ENCODE assay signal across 10 cellular contexts in the genomic region with DNA sequence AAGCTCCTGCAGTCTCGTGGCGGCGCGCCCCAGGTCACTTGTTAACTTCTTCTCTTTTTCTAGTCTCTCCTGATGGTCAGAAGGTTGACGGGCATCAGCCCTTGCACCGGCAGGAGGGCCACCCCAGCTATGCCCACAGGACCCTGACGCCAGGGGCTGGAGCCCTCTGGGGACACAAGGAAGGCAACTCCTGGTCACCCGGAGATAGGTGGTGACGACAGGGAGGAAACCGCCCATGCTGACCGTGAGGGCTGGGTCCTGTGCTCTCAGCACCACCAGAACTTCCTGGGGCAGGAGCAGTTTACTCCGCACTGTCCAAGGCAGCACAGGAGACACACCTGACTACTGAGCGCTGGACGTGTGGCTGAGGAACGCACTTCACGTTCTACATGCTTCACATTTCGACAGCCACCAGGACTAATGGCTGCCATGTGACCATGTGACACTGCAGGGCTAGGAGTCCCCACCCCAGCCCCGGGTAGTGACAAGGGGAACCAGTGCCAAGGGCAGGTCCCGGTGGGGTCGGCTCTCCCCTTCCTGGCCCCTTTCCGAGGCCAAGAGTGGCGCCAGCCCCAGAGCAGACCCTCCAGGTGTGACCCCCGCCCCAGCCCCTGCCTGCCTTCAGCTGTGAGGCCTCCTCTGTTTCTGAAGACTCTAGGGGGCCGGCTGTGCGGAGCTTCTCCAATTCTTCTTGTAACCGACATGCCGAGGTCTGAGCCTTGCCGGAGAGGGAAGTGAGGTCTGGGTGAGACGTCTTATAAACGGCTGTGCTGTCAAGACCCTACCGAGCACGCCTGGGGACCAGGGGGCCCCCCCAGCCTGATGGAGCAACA. TPM values are rescaled to one million over a fixed set of nuclear protein-coding genes. Genes with fewer than 3 reads are reported as not detected.
DNase-seq lines count a peak whose midpoint lies in the region; ATAC-seq and TF ChIP-seq lines count a peak whose summit lies in the region.
"Had no signal": no experiment of that assay in that cellular context is flagged by ENCODE, and none has a peak within 500 bp of the region (broad histone marks: within the 10 kb centered on the region; RNA-seq: fewer than 3 reads in every experiment).

No MANE protein-coding gene starts in this region.

- in situ Hi-C loops in ACHN (cut with HindIII; ENCODE audit: low pct_ligation_motif_present, low pct_unique_long_range_greater_than_20kb, low sequenced_read_pairs), result no loop called here

- peaks cover 5% of the 10 kb centered on the region for H3K36me3 Mint-ChIP-seq in activated T-cell treated with anti-CD3 and anti-CD28 coated beads, Interleukin-2, amount 50 U/mL, for 4 hours (ENCODE audit: insufficient read depth)

- TF ChIP-seq POLR2A in uterus (IDR thresholded peaks at IDR 0.05), result no peak

- intact Hi-C loops in uterus (cut with DNase I; ENCODE audit: low total_unique reads), result loop anchor here (5.0 kb wide), 1 partner anchor 113 kb away; no protein-coding TSS in a partner anchor

- H3K4me1 ChIP-seq in duodenal mucosa (ENCODE audit: control insufficient read depth in 1 of 2, insufficient read depth in 2 of 2, low read length in 2 of 2) (peaks cover 28 to 49% of the 10 kb centered on the region in 2 donors), mucosa of rectum (ENCODE audit: control insufficient read depth in 2 of 2, insufficient read depth in 2 of 2, low read length in 2 of 2) (peaks cover 41 to 60% of the 10 kb centered on the region in 2 donors), uterus (peaks cover 0 to 30% of the 10 kb centered on the region in 2 donors)

- H3K9me3 Mint-ChIP-seq in activated T-cell treated with anti-CD3 and anti-CD28 coated beads, Interleukin-2, amount 50 U/mL, for 4 hours, result no peaks in the 10 kb centered on the region
- H3K9me3 Mint-ChIP-seq: neural crest cell had no signal

- peaks cover 24 to 66% of the 10 kb centered on the region in 2 donors for H3K36me3 ChIP-seq in duodenal mucosa (ENCODE audit: control insufficient read depth in 1 of 2, insufficient read depth in 2 of 2, low read length in 2 of 2)
- H3K36me3 ChIP-seq in mucosa of rectum (ENCODE audit: control insufficient read depth in 2 of 2, insufficient read depth in 2 of 2, low read length in 2 of 2), result peaks cover 52 to 56% of the 10 kb centered on the region in 2 donors
- H3K36me3 ChIP-seq in uterus, result no peaks in the 10 kb centered on the region

- H3K9ac ChIP-seq in duodenal mucosa (ENCODE audit: low read depth in 1 of 2, low read length in 2 of 2) (no peak overlapping the region), mucosa of rectum (ENCODE audit: low read depth in 1 of 2, low read length in 2 of 2) (peak overlapping the region; percentile 20 to 32)

- H3K4me3 ChIP-seq in duodenal mucosa (ENCODE audit: low read depth in 1 of 2, low read length in 2 of 2) (no peak overlapping the region), mucosa of rectum (ENCODE audit: low read length in 2 of 2) (no peak overlapping the region), uterus (no peak overlapping the region)
- H3K4me3 ChIP-seq: adrenal gland had no signal

- peak overlapping the region; percentile 5 for H3K27ac ChIP-seq in duodenal mucosa (ENCODE audit: low read depth, low read length)
- peak overlapping the region; percentile 52 to 56 for H3K27ac ChIP-seq in mucosa of rectum (ENCODE audit: low read depth in 2 of 2, low read length in 2 of 2)
- peak overlapping the region; percentile 67 to 68 for H3K27ac ChIP-seq in uterus

- no peaks in the 10 kb centered on the region for H3K9me3 ChIP-seq in duodenal mucosa (ENCODE audit: control insufficient read depth in 1 of 2, low read length in 2 of 2)
- H3K9me3 ChIP-seq in mucosa of rectum (ENCODE audit: control insufficient read depth in 2 of 2, low read length in 2 of 2), result no peaks in the 10 kb centered on the region
- H3K9me3 ChIP-seq in uterus, result no peaks in the 10 kb centered on the region
- H3K9me3 ChIP-seq: adrenal gland had no signal

- no peak overlapping the region for H3K4me3 Mint-ChIP-seq in activated T-cell treated with anti-CD3 and anti-CD28 coated beads, Interleukin-2, amount 50 U/mL, for 4 hours
- H3K4me3 Mint-ChIP-seq: neural crest cell had no signal

- H3K27me3 ChIP-seq in duodenal mucosa (ENCODE audit: control insufficient read depth in 1 of 2, insufficient read depth in 2 of 2, low read length in 2 of 2) (no peaks in the 10 kb centered on the region), mucosa of rectum (ENCODE audit: control insufficient read depth in 2 of 2, insufficient read depth in 2 of 2, low read length in 2 of 2) (no peaks in the 10 kb centered on the region), uterus (no peaks in the 10 kb centered on the region)
- H3K27me3 ChIP-seq: adrenal gland had no signal

- H3K27me3 Mint-ChIP-seq in activated T-cell treated with anti-CD3 and anti-CD28 coated beads, Interleukin-2, amount 50 U/mL, for 4 hours (ENCODE audit: low read depth), result no peaks in the 10 kb centered on the region

- ATAC-seq in activated T-cell treated with anti-CD3 and anti-CD28 coated beads, Interleukin-2, amount 50 U/mL, for 4 hours, result no peak
- no peak for ATAC-seq in GM21447 (IDR thresholded peaks at IDR 0.05; ENCODE audit: unreplicated experiment)

- peak; percentile 12 to 14 for DNase-seq in activated T-cell treated with anti-CD3 and anti-CD28 coated beads, Interleukin-2, amount 50 U/mL, for 48 hours
- no peak for DNase-seq in activated T-cell treated with anti-CD3 and anti-CD28 coated beads, Interleukin-2, amount 50 U/mL, for 4 hours
- DNase-seq in uterus, result no peak
- DNase-seq in stimulated activated CD4-positive, alpha-beta T cell treated with anti-CD3 and anti-CD28 coated beads, Interleukin-2, amount 100 ng/mL, for 24 hours, result no peak
- DNase-seq in ACHN, result no peak

- TF ChIP-seq CTCF in uterus (IDR thresholded peaks at IDR 0.05), result no peak

- peaks cover 28% of the 10 kb centered on the region for H3K4me1 Mint-ChIP-seq in activated T-cell treated with anti-CD3 and anti-CD28 coated beads, Interleukin-2, amount 50 U/mL, for 4 hours (ENCODE audit: low read depth)
- H3K4me1 Mint-ChIP-seq: neural crest cell had no signal

RNA-seq across cellular contexts. Expression of gene DSTN, which starts 45.2 kb away (rescaled TPM):
- 10 to 100 TPM; 55.0 to 70.3 (median 63.6) TPM for total RNA-seq in activated T-cell treated with anti-CD3 and anti-CD28 coated beads, Interleukin-2, amount 50 U/mL, for 4 hours
- 100 to 1,000 TPM; 294 to 674 (median 623) TPM for total RNA-seq in uterus

Comparison
In these comparisons a context has a peak if more than half of its experiments do, and no peak if none do; other contexts are left out.
1. DNase-seq: peak in activated T-cell treated with anti-CD3 and anti-CD28 coated beads, Interleukin-2, amount 50 U/mL, for 48 hours (2 of 2); none in activated T-cell treated with anti-CD3 and anti-CD28 coated beads, Interleukin-2, amount 50 U/mL, for 4 hours (single experiment), uterus (0 of 2), stimulated activated CD4-positive, alpha-beta T cell treated with anti-CD3 and anti-CD28 coated beads, Interleukin-2, amount 100 ng/mL, for 24 hours (0 of 2) and ACHN (single experiment).
2. H3K27ac ChIP-seq: peak in every context shown above with its lines; median percentile 68 in uterus; 54 in mucosa of rectum; 5 in duodenal mucosa.
3. H3K9ac ChIP-seq: peak in mucosa of rectum (2 of 2); none in duodenal mucosa (0 of 2).
4. RNA of gene DSTN, which starts 45.2 kb away (total RNA-seq): 294 to 674 TPM in uterus; 55.0 to 70.3 TPM in activated T-cell treated with anti-CD3 and anti-CD28 coated beads, Interleukin-2, amount 50 U/mL, for 4 hours; every median in the first group is over 4 times any median in the second.